Comparison of ENCODE assay signal across 8 cellular contexts in the genomic region with DNA sequence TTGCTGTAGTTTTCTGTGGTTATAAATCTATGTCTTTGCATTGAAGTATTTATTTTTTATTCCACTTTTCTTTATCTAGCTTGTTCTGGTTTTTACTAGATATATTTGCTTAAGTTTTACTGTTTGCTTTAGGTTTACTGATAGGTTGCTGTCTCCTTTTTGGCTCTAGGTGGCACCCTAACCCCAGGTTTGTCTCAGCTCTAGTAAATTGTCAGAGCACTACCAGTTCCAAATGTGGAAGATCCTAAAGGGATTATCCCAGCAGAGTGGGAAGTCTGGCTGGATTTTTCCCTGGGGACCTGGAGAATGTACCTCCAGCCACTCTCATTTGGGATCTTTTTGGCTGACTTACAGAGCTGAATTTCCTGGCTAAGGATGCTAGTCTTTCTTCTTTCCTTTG.
DNase-seq lines count a peak whose midpoint lies in the region; ATAC-seq and TF ChIP-seq lines count a peak whose summit lies in the region.

No MANE protein-coding gene starts in this region.

- ATAC-seq in GM18502 (IDR thresholded peaks at IDR 0.05; ENCODE audit: poor library complexity, unreplicated experiment) (peak; percentile 83), left colon (peak; percentile 77), GM18505 (IDR thresholded peaks at IDR 0.05; ENCODE audit: unreplicated experiment) (no peak)

- no peak for TF ChIP-seq POLR2A in GM18505 (IDR thresholded peaks at IDR 0.05; ENCODE audit: borderline replicate concordance, extremely low read depth, insufficient read depth, insufficient read length)

- H3K4me2 ChIP-seq in KMS-11, result no peak overlapping the region

- intact Hi-C loops in left colon (cut with DNase I, micrococcal nuclease), result no loop called here

- H3K9me3 ChIP-seq in BE2C, result no peaks in the 10 kb centered on the region

- H3K27me3 ChIP-seq in BE2C (no peaks in the 10 kb centered on the region), KMS-11 (ENCODE audit: insufficient read depth, low read depth) (no peaks in the 10 kb centered on the region), brain microvascular endothelial cell (replicated peaks) (no peaks in the 10 kb centered on the region)

- TF ChIP-seq CTCF in BE2C (IDR thresholded peaks at IDR 0.05; ENCODE audit: low read depth, low read length) (peak; percentile 64), KMS-11 (conservative IDR thresholded peaks at IDR 0.05; ENCODE audit: low read depth, low read length) (peak; percentile 70), brain microvascular endothelial cell (IDR thresholded peaks at IDR 0.05; ENCODE audit: low read depth, low read length, missing control alignments) (peak; percentile 70)

- no peaks in the 10 kb centered on the region for H4K20me1 ChIP-seq in KMS-11 (ENCODE audit: insufficient read depth)

- no peak overlapping the region for H2AFZ ChIP-seq in KMS-11 (ENCODE audit: low read depth)

- DNase-seq in BE2C, result peak; percentile 36
- peak; percentile 58 for DNase-seq in SK-N-DZ (ENCODE audit: low spot score)
- DNase-seq in brain microvascular endothelial cell, result peak; percentile 39
- DNase-seq in left colon, result peak in 1 of 2 donors; percentile 24
- peak; percentile 0 to 6 (median 4) for DNase-seq in stimulated activated CD4-positive, alpha-beta T cell treated with anti-CD3 and anti-CD28 coated beads, TNF-alpha, amount 100 ng/mL, for 4 hours (ENCODE audit: low read depth in 3 of 3)

- H3K4me3 ChIP-seq in BE2C (ENCODE audit: low read depth, low read length) (no peak overlapping the region), KMS-11 (IDR thresholded peaks at IDR 0.05; ENCODE audit: insufficient read depth, low read depth, low read length) (no peak overlapping the region), brain microvascular endothelial cell (ENCODE audit: low read depth, low read length) (no peak overlapping the region)

- H3K9ac ChIP-seq in KMS-11, result no peak overlapping the region

- H3K27ac ChIP-seq in KMS-11 (no peak overlapping the region), brain microvascular endothelial cell (no peak overlapping the region)

- no peaks in the 10 kb centered on the region for H3K79me2 ChIP-seq in KMS-11 (ENCODE audit: insufficient read depth, low read depth)

- H3K36me3 ChIP-seq in BE2C, result no peaks in the 10 kb centered on the region
- H3K36me3 ChIP-seq in KMS-11 (ENCODE audit: insufficient read depth), result no peaks in the 10 kb centered on the region
- no peaks in the 10 kb centered on the region for H3K36me3 ChIP-seq in brain microvascular endothelial cell (replicated peaks)

- H3K4me1 ChIP-seq in BE2C (no peaks in the 10 kb centered on the region), KMS-11 (ENCODE audit: low read depth, poor library complexity, severe bottlenecking) (no peaks in the 10 kb centered on the region)

- in situ Hi-C loops in brain microvascular endothelial cell (cut with HindIII; ENCODE audit: low pct_ligation_motif_present, low sequenced_read_pairs), result no loop called here
